6 cellular contexts compared by ENCODE assay signal in the genomic region with DNA sequence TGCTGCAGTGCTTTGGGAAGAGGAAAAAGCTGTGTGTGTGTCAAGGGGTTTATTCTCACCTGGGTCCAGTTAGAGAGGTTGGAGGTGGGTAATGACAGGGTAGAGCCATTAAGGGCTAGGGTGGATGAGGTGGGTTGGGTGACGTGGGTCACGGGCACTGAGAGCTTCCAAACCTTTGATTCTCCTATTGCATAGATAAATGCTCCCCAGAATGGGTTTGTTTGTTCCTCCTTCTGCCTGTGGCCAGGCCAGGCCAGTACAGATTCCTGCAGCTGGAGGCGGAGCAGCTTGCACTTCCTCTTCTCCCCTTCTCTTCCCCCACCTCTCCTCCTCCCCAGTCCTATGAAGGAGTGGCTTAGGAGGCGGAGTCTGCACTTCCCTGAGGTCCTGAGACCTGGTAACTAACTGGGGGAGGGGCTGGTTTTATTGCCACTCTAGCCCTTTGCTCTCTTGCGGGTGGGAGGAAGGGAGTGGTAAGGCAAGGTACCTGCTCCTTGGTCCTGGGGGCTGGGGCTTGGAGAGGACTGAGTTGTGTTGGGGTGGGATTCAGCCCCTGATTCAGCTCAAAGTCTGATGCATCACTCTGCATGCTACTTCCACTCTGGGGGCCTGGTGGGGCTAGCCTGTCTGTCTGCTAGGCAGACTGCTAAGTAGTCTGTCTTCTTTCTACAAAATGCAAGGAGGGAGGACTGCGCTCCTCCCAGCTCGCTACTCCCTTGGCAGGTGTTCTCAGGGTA. TPM values are rescaled to one million over a fixed set of nuclear protein-coding genes. Genes with fewer than 3 reads are reported as not detected.
DNase-seq lines count a peak whose midpoint lies in the region; ATAC-seq and TF ChIP-seq lines count a peak whose summit lies in the region.

No MANE protein-coding gene starts in this region.

- H3K4me2 ChIP-seq in HCT116 (ENCODE audit: low read length) (peak overlapping the region; percentile 99), PC-9 (peak overlapping the region; percentile 100)

- H3K36me3 ChIP-seq in HCT116 (ENCODE audit: control insufficient read depth in 1 of 2, insufficient read depth in 2 of 2, low read length in 2 of 2) (peaks cover 5 to 13% of the 10 kb centered on the region in 2 experiments; a peak in 3 of 4 replicates), PC-9 (ENCODE audit: low read depth) (no peaks in the 10 kb centered on the region)

- peaks cover 77% of the 10 kb centered on the region for H3K79me2 ChIP-seq in HCT116 (ENCODE audit: insufficient read depth, low read length)
- peaks cover 83% of the 10 kb centered on the region for H3K79me2 ChIP-seq in PC-9 (ENCODE audit: low read depth)

- DNase-seq in COR-L47 (lab: John Stamatoyannopoulos, UW) (peak; percentile 47), HCT116 (ENCODE audit: low read depth, low spot score) (no peak), PC-9 (peak; percentile 72 to 77), right cardiac atrium (peak; percentile 28 to 81 (median 74)), NCI-H1048 (lab: John Stamatoyannopoulos, UW) (no peak), NCI-H128 (lab: John Stamatoyannopoulos, UW; ENCODE audit: unreplicated experiment) (no peak)

- RAD21 ChIA-PET in HCT116 (lab: Charles Lee; ENCODE audit: low non-redundant PET in 1 of 2, low total read pairs in 2 of 2, uncharacterized antibody in 2 of 2, unreplicated experiment in 2 of 2), result interaction anchor here in 1 of 2 experiments (1.0 kb wide), 1 partner anchor 47 kb away, joined by 3 read pairs; no protein-coding TSS in a partner anchor

- TF ChIP-seq CTCF in HCT116 (IDR thresholded peaks at IDR 0.05 in 2 of 3, conservative IDR thresholded peaks at IDR 0.05 in 1 of 3; ENCODE audit: borderline replicate concordance in 1 of 3, insufficient read depth in 1 of 3, low read depth in 2 of 3, low read length in 2 of 3) (no peak), PC-9 (conservative IDR thresholded peaks at IDR 0.05) (no peak)

- TF ChIP-seq RAD21 in HCT116 (IDR thresholded peaks at IDR 0.05; ENCODE audit: low read depth), result no peak

- CTCF ChIA-PET in HCT116 (lab: Charles Lee) (interaction anchor here (0.6 to 5.2 kb wide), 6 partner anchors 11 to 83 kb away, joined by 3 to 61 read pairs (median 4); partner anchors contain the start of gene VPS18), PC-9 (lab: Charles Lee) (interaction anchor here (0.5 to 1.7 kb wide), 5 partner anchors 10 to 1744 kb away, joined by 3 to 7 read pairs (median 4); no protein-coding TSS in a partner anchor)

- peak overlapping the region; percentile 77; the same call in 1 of the 2 replicates for H3K9ac ChIP-seq in HCT116 (ENCODE audit: low read length)

- TF ChIP-seq POLR2A in HCT116 (IDR thresholded peaks at IDR 0.05; ENCODE audit: borderline replicate concordance, extremely low read depth, insufficient read depth, insufficient read length), result no peak

- H3K4me1 ChIP-seq in HCT116 (ENCODE audit: control insufficient read depth in 1 of 2, insufficient read depth in 2 of 2, low read length in 2 of 2), result peaks cover 34 to 45% of the 10 kb centered on the region in 2 experiments
- H3K4me1 ChIP-seq in PC-9 (replicated peaks; ENCODE audit: insufficient read depth), result peaks cover 31% of the 10 kb centered on the region
- H3K4me1 ChIP-seq in right cardiac atrium (ENCODE audit: control insufficient read depth, insufficient read depth, low read length), result peaks cover 2% of the 10 kb centered on the region

- POLR2A ChIA-PET in HCT116 (lab: Charles Lee), result interaction anchor here (0.9 to 2.4 kb wide), 4 partner anchors 8 to 59 kb away, joined by 3 to 13 read pairs (median 4); no protein-coding TSS in a partner anchor
- POLR2A ChIA-PET in PC-9 (lab: Charles Lee; ENCODE audit: unreplicated experiment), result interaction anchor here (0.6 to 0.7 kb wide), 2 partner anchors 8 to 11 kb away, joined by 4 to 8 read pairs; no protein-coding TSS in a partner anchor

- peaks cover 23% of the 10 kb centered on the region for H3F3A ChIP-seq in PC-9 (ENCODE audit: insufficient read depth, low read depth)

- ATAC-seq in HCT116, result peak; percentile 46
- peak; percentile 63 to 70 for ATAC-seq in right cardiac atrium

- intact Hi-C loops in HCT116 (cut with micrococcal nuclease) (loop anchor here (1.0 kb wide), 1 partner anchor 27 kb away; the partner anchor contains the start of gene RHOV), PC-9 (cut with micrococcal nuclease; ENCODE audit: unreplicated experiment) (loop anchor here (1.0 kb wide), 1 partner anchor 10 kb away; no protein-coding TSS in a partner anchor), right cardiac atrium (cut with DNase I) (no loop called here)

- H4K20me1 ChIP-seq in HCT116 (ENCODE audit: insufficient read depth) (no peaks in the 10 kb centered on the region; the same call in 1 of the 2 replicates), PC-9 (ENCODE audit: insufficient read depth) (0 out of 2 replicates have a peak, but pooled peaks cover 5% of the 10 kb centered on the region)

- H3K9me2 ChIP-seq in HCT116 (ENCODE audit: insufficient read depth), result no peaks in the 10 kb centered on the region
- H3K9me2 ChIP-seq in PC-9 (ENCODE audit: insufficient read depth), result no peaks in the 10 kb centered on the region

- no peak overlapping the region for H2AFZ ChIP-seq in HCT116 (ENCODE audit: low read depth, low read length, poor library complexity, severe bottlenecking)
- H2AFZ ChIP-seq in PC-9, result no peak overlapping the region

- H3K27me3 ChIP-seq in HCT116 (ENCODE audit: insufficient read depth, low read length) (no peaks in the 10 kb centered on the region), PC-9 (ENCODE audit: insufficient read depth, low read depth) (no peaks in the 10 kb centered on the region), right cardiac atrium (ENCODE audit: control insufficient read depth, insufficient read depth) (no peaks in the 10 kb centered on the region)

- peak overlapping the region; percentile 93 for H3K27ac ChIP-seq in HCT116 (ENCODE audit: low read depth, low read length)
- peak overlapping the region; percentile 93 for H3K27ac ChIP-seq in PC-9
- H3K27ac ChIP-seq in right cardiac atrium (ENCODE audit: low read length), result no peak overlapping the region

- WGBS in right cardiac atrium, result 74% methylated on average over 7 of the region's 7 CpGs

- H3K4me3 ChIP-seq in HCT116 (replicated peaks in 1 of 2; ENCODE audit: low read depth in 1 of 2, low read length in 2 of 2) (peak overlapping the region; percentile 6 to 95; a peak in 3 of 4 replicates), PC-9 (peak overlapping the region; percentile 71; the same call in 1 of the 2 replicates), right cardiac atrium (ENCODE audit: low read length) (no peak overlapping the region)

- H3K9me3 ChIP-seq in HCT116 (ENCODE audit: control insufficient read depth in 1 of 2, insufficient read depth in 1 of 2, low read depth in 1 of 2, low read length in 2 of 2) (no peaks in the 10 kb centered on the region), PC-9 (ENCODE audit: insufficient read depth, low read depth) (no peaks in the 10 kb centered on the region), right cardiac atrium (ENCODE audit: control insufficient read depth, low read length) (no peaks in the 10 kb centered on the region)

- BruUV-seq in HCT116 (replicated peaks; lab: Mats Ljungman, UMichigan) (no TSS peak), PC-9 (replicated peaks; lab: Mats Ljungman, UMichigan) (no TSS peak)

TF ChIP-seq in HCT116, 20 proteins besides CTCF, POLR2A, EP300 and RAD21:
- TF ChIP-seq POLR2AphosphoS5 (IDR thresholded peaks at IDR 0.05; ENCODE audit: low read depth, low read length) (0 out of 2 replicates have a peak, but pooled peaks have one; percentile 15), CEBPB (IDR thresholded peaks at IDR 0.05; ENCODE audit: low read depth) (no peak), EZH2phosphoT487 (IDR thresholded peaks at IDR 0.05; ENCODE audit: borderline replicate concordance) (no peak)

RNA-seq across cellular contexts. Expression of gene SPINT1, which starts 3.5 kb away (rescaled TPM):
- total RNA-seq in HCT116 (2021; ENCODE audit: unreplicated experiment), result 123 TPM
- 142 and 165 TPM in 2 replicates for polyA plus RNA-seq in HCT116 (2012)
- total RNA-seq in PC-9 (2021), result 141 and 180 TPM in 2 replicates
- total RNA-seq in right cardiac atrium, result 1 to 10 TPM in 1 of 4 donors, under 1 TPM in 3; 0.46 to 1.1 (median 0.66) TPM
- polyA plus RNA-seq in right cardiac atrium, result 0.43 TPM

RNA-seq across cellular contexts. Expression of gene PPP1R14D, which starts 18.9 kb away (rescaled TPM):
- total RNA-seq in HCT116 (2021; ENCODE audit: unreplicated experiment), result not detected
- polyA plus RNA-seq in HCT116 (2012), result 0.09 TPM in 1 of 2 replicates, not detected in the other
- total RNA-seq in PC-9 (2021), result 0.55 and 0.65 TPM in 2 replicates
- not detected for total RNA-seq in right cardiac atrium
- polyA plus RNA-seq in right cardiac atrium, result not detected

RNA-seq across cellular contexts. Expression of gene RHOV, which starts 26.6 kb away (rescaled TPM):
- total RNA-seq in HCT116 (2021; ENCODE audit: unreplicated experiment) (6.0 TPM), PC-9 (2021) (1.4 and 4.1 TPM in 2 replicates), right cardiac atrium (not detected)
- 4.2 and 4.5 TPM in 2 replicates for polyA plus RNA-seq in HCT116 (2012)
- polyA plus RNA-seq in right cardiac atrium, result not detected

RNA-seq across cellular contexts. Expression of gene DNAJC17, which starts 40.1 kb away (rescaled TPM):
- total RNA-seq in HCT116 (2021; ENCODE audit: unreplicated experiment) (36.1 TPM), PC-9 (2021) (27.4 and 33.0 TPM in 2 replicates), right cardiac atrium (10 to 100 TPM; 17.1 to 19.6 (median 18.8) TPM)
- polyA plus RNA-seq in HCT116 (2012), result 37.1 and 40.5 TPM in 2 replicates
- polyA plus RNA-seq in right cardiac atrium, result 30.6 TPM

RNA-seq across cellular contexts. Expression of gene ZFYVE19, which starts 40.5 kb away (rescaled TPM):
- total RNA-seq in HCT116 (2021; ENCODE audit: unreplicated experiment) (29.1 TPM), PC-9 (2021) (32.6 and 33.1 TPM in 2 replicates), right cardiac atrium (10 to 100 TPM; 14.4 to 25.7 (median 19.3) TPM)
- polyA plus RNA-seq in HCT116 (2012), result 36.0 and 37.7 TPM in 2 replicates
- 15.6 TPM for polyA plus RNA-seq in right cardiac atrium

Comparison
In these comparisons a context has a peak if more than half of its experiments do, and no peak if none do; other contexts are left out.
1. DNase-seq: peak in COR-L47 (single experiment), PC-9 (2 of 2) and right cardiac atrium (3 of 3); none in HCT116 (single experiment), NCI-H1048 (single experiment) and NCI-H128 (single experiment).
2. RNA of gene SPINT1, which starts 3.5 kb away (total RNA-seq): 141 to 180 TPM in PC-9 and 123 TPM in HCT116 (single experiment); 0.46 to 1.1 TPM in right cardiac atrium; every median in the first group is over 10 times any median in the second.
3. intact Hi-C loops: an anchor here in HCT116 (1.0 kb wide) and PC-9 (1.0 kb wide); none called in right cardiac atrium.